ENCODE assay signal across 15 cellular contexts in the genomic region with DNA sequence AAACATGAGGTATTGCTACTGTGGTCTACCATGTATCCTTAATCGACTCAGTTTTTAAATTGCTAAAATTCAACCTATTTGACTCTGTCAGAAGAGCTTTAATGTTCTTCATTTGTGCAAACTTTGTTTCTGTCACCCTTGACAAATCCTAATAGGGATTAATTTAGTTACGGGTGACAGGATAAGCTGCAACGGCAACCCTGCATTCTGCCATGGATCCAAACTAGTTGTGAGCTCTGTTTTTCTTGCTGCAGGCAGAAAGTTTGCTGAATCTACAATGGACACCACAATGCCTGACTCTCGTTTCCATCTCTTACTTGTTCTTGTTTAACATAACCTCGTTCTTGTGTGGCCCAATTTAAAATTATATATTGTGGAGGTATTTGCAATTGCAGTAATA.
DNase-seq lines count a peak whose midpoint lies in the region; ATAC-seq and TF ChIP-seq lines count a peak whose summit lies in the region.
"Had no signal": no experiment of that assay in that cellular context is flagged by ENCODE, and none has a peak within 500 bp of the region (broad histone marks: within the 10 kb centered on the region; RNA-seq: fewer than 3 reads in every experiment).

No MANE protein-coding gene starts in this region.

- peak overlapping the region; percentile 41 for H3K27ac Mint-ChIP-seq in glutamatergic neuron (ENCODE audit: unreplicated experiment)
- H3K27ac Mint-ChIP-seq in activated CD4-positive, alpha-beta T cell treated with anti-CD3 and anti-CD28 coated beads, Interleukin-2, amount 10 ng/mL, durations not matched to agents 7 days and 5 days: no peak overlapping the region
- H3K27ac Mint-ChIP-seq in activated CD8-positive, alpha-beta T cell treated with anti-CD3 and anti-CD28 coated beads, Interleukin-2, amount 10 ng/mL, durations not matched to agents 7 days and 5 days: no peak overlapping the region
- H3K27ac Mint-ChIP-seq: CD8-positive, alpha-beta memory T cell; H9 had no signal

- no peak overlapping the region for H3K14ac ChIP-seq in neuronal stem cell (ENCODE audit: low read length)

- no peak overlapping the region for H3K4me2 ChIP-seq in neuronal stem cell (ENCODE audit: insufficient read depth, low read length, poor library complexity, severe bottlenecking)
- H3K4me2 ChIP-seq: BLaER1 had no signal

- no peak for TF ChIP-seq POLR2A in sigmoid colon (IDR thresholded peaks at IDR 0.05)

- peak overlapping the region; percentile 40 for H3K4me3 Mint-ChIP-seq in glutamatergic neuron (ENCODE audit: unreplicated experiment)
- H3K4me3 Mint-ChIP-seq in activated CD4-positive, alpha-beta T cell treated with anti-CD3 and anti-CD28 coated beads, Interleukin-2, amount 10 ng/mL, durations not matched to agents 7 days and 5 days: no peak overlapping the region
- no peak overlapping the region for H3K4me3 Mint-ChIP-seq in activated CD8-positive, alpha-beta T cell treated with anti-CD3 and anti-CD28 coated beads, Interleukin-2, amount 10 ng/mL, durations not matched to agents 7 days and 5 days
- H3K4me3 Mint-ChIP-seq: CD8-positive, alpha-beta memory T cell; H9 had no signal

- no peak overlapping the region for H2AFZ ChIP-seq in neuronal stem cell (ENCODE audit: low read length)

- peaks cover 40% of the 10 kb centered on the region for H3K4me1 Mint-ChIP-seq in glutamatergic neuron (ENCODE audit: low read depth, unreplicated experiment)
- no peaks in the 10 kb centered on the region for H3K4me1 Mint-ChIP-seq in activated CD4-positive, alpha-beta T cell treated with anti-CD3 and anti-CD28 coated beads, Interleukin-2, amount 10 ng/mL, durations not matched to agents 7 days and 5 days
- H3K4me1 Mint-ChIP-seq in activated CD8-positive, alpha-beta T cell treated with anti-CD3 and anti-CD28 coated beads, Interleukin-2, amount 10 ng/mL, durations not matched to agents 7 days and 5 days (ENCODE audit: low read depth): no peaks in the 10 kb centered on the region
- H3K4me1 Mint-ChIP-seq: CD8-positive, alpha-beta memory T cell had no signal

- no peak overlapping the region for H3K4ac ChIP-seq in neuronal stem cell (ENCODE audit: low read length)

- H2AK5ac ChIP-seq in neuronal stem cell (ENCODE audit: low read depth, low read length): no peak overlapping the region

- DNase-seq in WERI-Rb-1 (peak; percentile 53), glutamatergic neuron (no peak), neuronal stem cell (ENCODE audit: low spot score) (peak; percentile 9), sigmoid colon (no peak)
- DNase-seq in activated CD4-positive, alpha-beta T cell treated with anti-CD3 and anti-CD28 coated beads, Interleukin-2, amount 10 ng/mL, durations not matched to agents 7 days and 5 days: no peak
- DNase-seq in activated CD8-positive, alpha-beta T cell treated with anti-CD3 and anti-CD28 coated beads, Interleukin-2, amount 10 ng/mL, durations not matched to agents 7 days and 5 days: no peak
- DNase-seq: AML-193; Caco-2; CD8-positive, alpha-beta memory T cell; DMS53; GF-D8; GOT3; H9 had no signal

- no peak overlapping the region for H2BK15ac ChIP-seq in neuronal stem cell (ENCODE audit: low read length)

- H3K27ac ChIP-seq in WERI-Rb-1 (peak overlapping the region; percentile 55), neuronal stem cell (replicated peaks; ENCODE audit: low read length) (no peak overlapping the region), sigmoid colon (no peak overlapping the region)
- H3K27ac ChIP-seq: BLaER1 had no signal

- POLR2A ChIA-PET in activated CD4-positive, alpha-beta T cell treated with anti-CD3 and anti-CD28 coated beads, Interleukin-2, amount 10 ng/mL, durations not matched to agents 7 days and 5 days (lab: Charles Lee): no interaction called here
- POLR2A ChIA-PET in activated CD8-positive, alpha-beta T cell treated with anti-CD3 and anti-CD28 coated beads, Interleukin-2, amount 10 ng/mL, durations not matched to agents 7 days and 5 days (lab: Charles Lee): no interaction called here

- no peak overlapping the region for H2BK12ac ChIP-seq in neuronal stem cell (ENCODE audit: low read length)

- no peak overlapping the region for H2BK120ac ChIP-seq in neuronal stem cell (ENCODE audit: low read depth, low read length)

- H3K23ac ChIP-seq in neuronal stem cell (ENCODE audit: low read depth, low read length, poor library complexity): no peak overlapping the region

- no peaks in the 10 kb centered on the region for H3K27me3 Mint-ChIP-seq in glutamatergic neuron (ENCODE audit: unreplicated experiment)
- H3K27me3 Mint-ChIP-seq in activated CD4-positive, alpha-beta T cell treated with anti-CD3 and anti-CD28 coated beads, Interleukin-2, amount 10 ng/mL, durations not matched to agents 7 days and 5 days: no peaks in the 10 kb centered on the region
- H3K27me3 Mint-ChIP-seq in activated CD8-positive, alpha-beta T cell treated with anti-CD3 and anti-CD28 coated beads, Interleukin-2, amount 10 ng/mL, durations not matched to agents 7 days and 5 days (ENCODE audit: low read depth): no peaks in the 10 kb centered on the region
- H3K27me3 Mint-ChIP-seq: CD8-positive, alpha-beta memory T cell had no signal

- no peak overlapping the region for H2BK5ac ChIP-seq in neuronal stem cell (ENCODE audit: low read length)

- no peak overlapping the region for H4K8ac ChIP-seq in neuronal stem cell (ENCODE audit: low read depth, low read length)

- WGBS in neuronal stem cell (ENCODE audit: extremely low coverage in 2 of 2, insufficient read length in 2 of 2, insufficient replicate concordance in 1 of 2), 2 donors: no CpG with 5 or more reads among the region's 5 CpGs
- WGBS in sigmoid colon, 2 donors: 74 to 77% methylated on average over 5 of the region's 5 CpGs

- H3K27me3 ChIP-seq in WERI-Rb-1 (ENCODE audit: insufficient read depth, low read depth, severe bottlenecking) (no peaks in the 10 kb centered on the region), neuronal stem cell (ENCODE audit: control insufficient read depth in 3 of 3, insufficient read depth in 3 of 3, low read depth in 1 of 3, low read length in 3 of 3) (no peaks in the 10 kb centered on the region), sigmoid colon (no peaks in the 10 kb centered on the region)
- H3K27me3 ChIP-seq: BLaER1 had no signal

- CTCF ChIA-PET in activated CD4-positive, alpha-beta T cell treated with anti-CD3 and anti-CD28 coated beads, Interleukin-2, amount 10 ng/mL, durations not matched to agents 7 days and 5 days (lab: Charles Lee): no interaction called here
- CTCF ChIA-PET in activated CD8-positive, alpha-beta T cell treated with anti-CD3 and anti-CD28 coated beads, Interleukin-2, amount 10 ng/mL, durations not matched to agents 7 days and 5 days (lab: Charles Lee): interaction anchor here (0.7 kb wide), 1 partner anchor 138 kb away, joined by 3 read pairs; no protein-coding TSS in a partner anchor

- H3K36me3 ChIP-seq in WERI-Rb-1 (no peaks in the 10 kb centered on the region), neuronal stem cell (replicated peaks in 1 of 2; ENCODE audit: control insufficient read depth in 2 of 2, insufficient read depth in 2 of 2, low read length in 2 of 2) (no peaks in the 10 kb centered on the region), sigmoid colon (no peaks in the 10 kb centered on the region)
- H3K36me3 ChIP-seq: BLaER1 had no signal

- no peak for ATAC-seq in HG03135 (IDR thresholded peaks at IDR 0.05; ENCODE audit: unreplicated experiment)
- no peak for ATAC-seq in activated CD8-positive, alpha-beta T cell treated with anti-CD3 and anti-CD28 coated beads, Interleukin-2, amount 10 ng/mL, durations not matched to agents 7 days and 5 days

- peaks cover 7% of the 10 kb centered on the region for H3K9me3 Mint-ChIP-seq in glutamatergic neuron (ENCODE audit: unreplicated experiment)
- H3K9me3 Mint-ChIP-seq in activated CD4-positive, alpha-beta T cell treated with anti-CD3 and anti-CD28 coated beads, Interleukin-2, amount 10 ng/mL, durations not matched to agents 7 days and 5 days: peaks cover 4% of the 10 kb centered on the region
- H3K9me3 Mint-ChIP-seq in activated CD8-positive, alpha-beta T cell treated with anti-CD3 and anti-CD28 coated beads, Interleukin-2, amount 10 ng/mL, durations not matched to agents 7 days and 5 days (ENCODE audit: insufficient read depth): peaks cover 6% of the 10 kb centered on the region
- H3K9me3 Mint-ChIP-seq: H9 had no signal

- H3K4me1 ChIP-seq in neuronal stem cell (ENCODE audit: control insufficient read depth in 2 of 2, insufficient read depth in 1 of 2, low read depth in 1 of 2, low read length in 2 of 2): no peaks in the 10 kb centered on the region
- no peaks in the 10 kb centered on the region for H3K4me1 ChIP-seq in sigmoid colon
- H3K4me1 ChIP-seq: BLaER1, Caco-2 had no signal

- no peak overlapping the region; the same call in 1 of the 2 replicates for H3K4me3 ChIP-seq in WERI-Rb-1 (ENCODE audit: low read depth, low read length)
- H3K4me3 ChIP-seq in neuronal stem cell (ENCODE audit: low read length in 2 of 2): no peak overlapping the region
- no peak overlapping the region for H3K4me3 ChIP-seq in sigmoid colon
- H3K4me3 ChIP-seq: BLaER1 had no signal

- TF ChIP-seq EP300 in sigmoid colon (IDR thresholded peaks at IDR 0.05): no peak

- no peak overlapping the region for H3K18ac ChIP-seq in neuronal stem cell (ENCODE audit: low read length)

- TF ChIP-seq CTCF in WERI-Rb-1 (IDR thresholded peaks at IDR 0.05; ENCODE audit: low read depth, low read length) (no peak), glutamatergic neuron (IDR thresholded peaks at IDR 0.05; ENCODE audit: partially characterized antibody, unreplicated experiment) (no peak), sigmoid colon (IDR thresholded peaks at IDR 0.05) (no peak)

- no peak overlapping the region for H3K9ac ChIP-seq in neuronal stem cell (ENCODE audit: low read depth, low read length, poor library complexity)
- H3K9ac ChIP-seq: BLaER1 had no signal

- intact Hi-C loops in sigmoid colon (cut with DNase I): no loop called here

- no peaks in the 10 kb centered on the region for H3K36me3 Mint-ChIP-seq in glutamatergic neuron (ENCODE audit: unreplicated experiment)
- H3K36me3 Mint-ChIP-seq in activated CD4-positive, alpha-beta T cell treated with anti-CD3 and anti-CD28 coated beads, Interleukin-2, amount 10 ng/mL, durations not matched to agents 7 days and 5 days (ENCODE audit: low read depth): no peaks in the 10 kb centered on the region
- no peaks in the 10 kb centered on the region for H3K36me3 Mint-ChIP-seq in activated CD8-positive, alpha-beta T cell treated with anti-CD3 and anti-CD28 coated beads, Interleukin-2, amount 10 ng/mL, durations not matched to agents 7 days and 5 days (ENCODE audit: low read depth)
- H3K36me3 Mint-ChIP-seq: CD8-positive, alpha-beta memory T cell had no signal

- no peak overlapping the region for H4K91ac ChIP-seq in neuronal stem cell (ENCODE audit: low read depth, low read length, poor library complexity)

- H3K79me1 ChIP-seq in neuronal stem cell (ENCODE audit: low read depth, low read length): no peaks in the 10 kb centered on the region

- no peaks in the 10 kb centered on the region for H3K9me3 ChIP-seq in WERI-Rb-1 (ENCODE audit: severe bottlenecking)
- H3K9me3 ChIP-seq in neuronal stem cell (replicated peaks in 1 of 2; ENCODE audit: control insufficient read depth in 2 of 2, insufficient read depth in 1 of 2, low read depth in 1 of 2, low read length in 2 of 2): no peaks in the 10 kb centered on the region
- H3K9me3 ChIP-seq in sigmoid colon: no peaks in the 10 kb centered on the region
- H3K9me3 ChIP-seq: BLaER1, Caco-2 had no signal

Comparison
In these comparisons a context has a peak if more than half of its experiments do, and no peak if none do; other contexts are left out.
1. DNase-seq: peak in WERI-Rb-1 (single experiment) and neuronal stem cell (single experiment); none in glutamatergic neuron (single experiment), sigmoid colon (single experiment), activated CD4-positive, alpha-beta T cell treated with anti-CD3 and anti-CD28 coated beads, Interleukin-2, amount 10 ng/mL, durations not matched to agents 7 days and 5 days (single experiment) and activated CD8-positive, alpha-beta T cell treated with anti-CD3 and anti-CD28 coated beads, Interleukin-2, amount 10 ng/mL, durations not matched to agents 7 days and 5 days (single experiment).